ENCODE assay signal across 18 cellular contexts in genomic region chr18:3367491-3368091, GRCh38.
DNase-seq lines count a peak whose midpoint lies in the region; ATAC-seq, FAIRE-seq and TF ChIP-seq lines count a peak whose summit lies in the region.
"Had no signal": no experiment of that assay in that cellular context is flagged by ENCODE, and none has a peak within 500 bp of the region (broad histone marks: within the 10 kb centered on the region; RNA-seq: fewer than 3 reads in every experiment).

No MANE protein-coding gene starts in this region.

- peaks cover 24% of the 10 kb centered on the region for H3K4me1 ChIP-seq in GM23248 (ENCODE audit: insufficient read depth)
- H3K4me1 ChIP-seq in H1 (replicated peaks in 1 of 4; ENCODE audit: control insufficient read depth in 3 of 4, insufficient read depth in 4 of 4, low read length in 3 of 4) = no peaks in the 10 kb centered on the region
- H3K4me1 ChIP-seq in kidney (ENCODE audit: control insufficient read depth in 1 of 2, insufficient read depth in 1 of 2, low read depth in 1 of 2, low read length in 2 of 2) = peaks cover 0 to 7% of the 10 kb centered on the region in 2 donors
- H3K4me1 ChIP-seq in ovary (ENCODE audit: insufficient read depth) = no peaks in the 10 kb centered on the region
- H3K4me1 ChIP-seq: ascending aorta, BE2C, gastrocnemius medialis had no signal

- no peak overlapping the region for H4K8ac ChIP-seq in H1 (ENCODE audit: extremely low read depth, insufficient read depth, low read length)

- no peak for FAIRE-seq in H1 (lab: Jason Lieb, UNC)
- no peak for FAIRE-seq in kidney (lab: Jason Lieb, UNC)

- ATAC-seq in GM18502 (IDR thresholded peaks at IDR 0.05; ENCODE audit: poor library complexity, unreplicated experiment) (no peak), GM18907 (IDR thresholded peaks at IDR 0.05; ENCODE audit: unreplicated experiment) (no peak)
- ATAC-seq: gastrocnemius medialis had no signal

- no peaks in the 10 kb centered on the region for H3K9me3 ChIP-seq in GM23248 (ENCODE audit: low read depth)
- H3K9me3 ChIP-seq in H1 (ENCODE audit: insufficient read depth in 2 of 2, low read depth in 1 of 2, low read length in 1 of 2) = no peaks in the 10 kb centered on the region
- H3K9me3 ChIP-seq in kidney (ENCODE audit: control insufficient read depth in 1 of 2, low read length in 2 of 2) = no peaks in the 10 kb centered on the region
- H3K9me3 ChIP-seq in ovary = no peaks in the 10 kb centered on the region
- H3K9me3 ChIP-seq: ascending aorta, BE2C, gastrocnemius medialis had no signal

- H3K4me1 Mint-ChIP-seq in osteocyte (ENCODE audit: unreplicated experiment) = peaks cover 22% of the 10 kb centered on the region

- H4K91ac ChIP-seq in H1 (replicated peaks; ENCODE audit: insufficient read length, low read length) = peak overlapping the region; percentile 17

- no peak overlapping the region for H3K56ac ChIP-seq in H1 (replicated peaks; ENCODE audit: insufficient read length, low read depth, low read length)

- no peak overlapping the region for H2BK12ac ChIP-seq in H1 (ENCODE audit: low read depth, low read length)

- H2BK15ac ChIP-seq in H1 (ENCODE audit: low read length) = no peak overlapping the region

- H3K18ac ChIP-seq in H1 (ENCODE audit: extremely low read depth, low read length) = no peak overlapping the region

- H4K5ac ChIP-seq in H1 (ENCODE audit: insufficient read length, low read depth, low read length) = no peak overlapping the region

- no peak overlapping the region for H2BK5ac ChIP-seq in H1 (ENCODE audit: low read depth, low read length)

- H2BK20ac ChIP-seq in H1 (ENCODE audit: low read length) = no peak overlapping the region

- H3K4me3 ChIP-seq in GM23248 = peak overlapping the region; percentile 32
- no peak overlapping the region for H3K4me3 ChIP-seq in H1 (ENCODE audit: extremely low read depth in 1 of 4, insufficient read depth in 2 of 4, low read depth in 3 of 4, low read length in 4 of 4)
- H3K4me3 ChIP-seq in kidney (ENCODE audit: low read length in 2 of 2) = no peak overlapping the region
- H3K4me3 ChIP-seq in ovary = no peak overlapping the region
- H3K4me3 ChIP-seq: ascending aorta, gastrocnemius medialis had no signal

- no peak for TF ChIP-seq EP300 in H1 (IDR thresholded peaks at IDR 0.05; ENCODE audit: borderline replicate concordance in 1 of 2, low read depth in 2 of 2, low read length in 2 of 2)
- TF ChIP-seq EP300 in ovary (IDR thresholded peaks at IDR 0.05) = no peak

- in situ Hi-C loops in GM23248 (cut with MboI) = no loop called here

- intact Hi-C loops in kidney (cut with DNase I) (no loop called here), ovary (cut with DNase I) (loop anchor here in 1 of 4 donors (5.0 kb wide), 1 partner anchor 75 kb away; no protein-coding TSS in a partner anchor)

- 43 to 47% methylated on average over 5 of the region's 5 CpGs for WGBS in GM23248 (ENCODE audit: low coverage in 1 of 2, low lambda C conversion rate in 2 of 2, missing lambda C conversion rate in 2 of 2), 2 experiments
- 87% methylated on average over 5 of the region's 5 CpGs; no CpG with 5 or more reads in 1 of the 2 experiments for WGBS in H1 (ENCODE audit: extremely low coverage in 1 of 2, insufficient coverage in 1 of 2, insufficient read length in 1 of 2, insufficient replicate concordance in 2 of 2, low coverage in 1 of 2, low lambda C conversion rate in 2 of 2, missing lambda C conversion rate in 1 of 2), 2 experiments
- 55 to 58% (median 57%) methylated on average over 5 of the region's 5 CpGs for WGBS in ovary, 3 donors

- H3K4me3 Mint-ChIP-seq in osteocyte (ENCODE audit: unreplicated experiment) = no peak overlapping the region

- H3K9ac ChIP-seq in GM23248 = peak overlapping the region; percentile 55
- H3K9ac ChIP-seq in H1 (replicated peaks in 1 of 4; ENCODE audit: extremely low read depth in 1 of 4, low read depth in 3 of 4, low read length in 3 of 4) = no peak overlapping the region
- no peak overlapping the region for H3K9ac ChIP-seq in kidney (ENCODE audit: low read length in 2 of 2)

- H3K4me2 ChIP-seq in GM23248 (ENCODE audit: unreplicated experiment) (peak overlapping the region; percentile 80), H1 (ENCODE audit: insufficient read depth in 1 of 2, low read depth in 2 of 2, low read length in 2 of 2) (no peak overlapping the region)

- TF ChIP-seq POLR2A in H1 (IDR thresholded peaks at IDR 0.05; ENCODE audit: control extremely low read depth in 1 of 2, low read depth in 2 of 2, low read length in 2 of 2) (no peak), ovary (IDR thresholded peaks at IDR 0.05) (no peak)

- CTCF ChIA-PET in H1 (lab: Charles Lee; ENCODE audit: partially characterized antibody) = interaction anchor here (1.0 kb wide), 1 partner anchor 11 kb away, joined by 5 read pairs; no protein-coding TSS in a partner anchor

- no peaks in the 10 kb centered on the region for H3K79me2 ChIP-seq in GM23248 (ENCODE audit: insufficient read depth)
- no peaks in the 10 kb centered on the region for H3K79me2 ChIP-seq in H1 (ENCODE audit: control insufficient read depth in 1 of 2, insufficient read depth in 2 of 2, low read length in 2 of 2)

- peaks cover 15% of the 10 kb centered on the region; the same call in 1 of the 2 replicates for H3F3A ChIP-seq in GM23248 (ENCODE audit: insufficient read depth)

- H3K27ac Mint-ChIP-seq in osteocyte (ENCODE audit: unreplicated experiment) = peak overlapping the region; percentile 74

- H3K79me1 ChIP-seq in H1 (ENCODE audit: low read depth, low read length) = no peaks in the 10 kb centered on the region

- no peak overlapping the region for H3K23ac ChIP-seq in H1 (ENCODE audit: insufficient read length)

- peak overlapping the region; percentile 78 for H3K27ac ChIP-seq in GM23248
- no peak overlapping the region for H3K27ac ChIP-seq in H1 (ENCODE audit: low read depth, low read length)
- no peak overlapping the region for H3K27ac ChIP-seq in kidney (ENCODE audit: low read depth in 2 of 2, low read length in 2 of 2)
- no peak overlapping the region for H3K27ac ChIP-seq in ovary
- H3K27ac ChIP-seq: ascending aorta, gastrocnemius medialis, VCaP had no signal

- DNase-seq in GM23248 (peak; percentile 46), RPMI7951 (ENCODE audit: low read depth) (peak; percentile 46), H1 (ENCODE audit: low read depth in 1 of 2, low spot score in 2 of 2) (no peak), osteocyte (ENCODE audit: extremely low spot score, unreplicated experiment) (no peak), kidney (no peak), ovary (no peak)
- DNase-seq: activated CD8-positive, alpha-beta memory T cell treated with anti-CD3 and anti-CD28 coated beads for 24 hours; BE2C; DMS53; gastrocnemius medialis; NCI-H1048; occipital lobe; stimulated activated CD4-positive, alpha-beta T cell treated with anti-CD3 and anti-CD28 coated beads, Interleukin-12 subunit alpha, Interleukin-12 subunit beta, amount 100 ng/mL, for 4 hours; substantia nigra had no signal

- H4K20me1 ChIP-seq in GM23248 (ENCODE audit: insufficient read depth) (no peaks in the 10 kb centered on the region), H1 (replicated peaks in 1 of 2; ENCODE audit: control insufficient read depth in 1 of 2, insufficient read depth in 2 of 2, low read length in 2 of 2) (no peaks in the 10 kb centered on the region)

- no peaks in the 10 kb centered on the region for H3K9me2 ChIP-seq in GM23248 (ENCODE audit: insufficient read depth)

- no peak overlapping the region for H2AK5ac ChIP-seq in H1 (ENCODE audit: low read depth, low read length)

- no peaks in the 10 kb centered on the region for H3K23me2 ChIP-seq in H1 (ENCODE audit: low read depth, low read length)

- no peak overlapping the region for H3K4ac ChIP-seq in H1 (replicated peaks; ENCODE audit: insufficient read length, low read depth, low read length)

- H3K27me3 ChIP-seq in GM23248 (replicated peaks; ENCODE audit: insufficient read depth) (no peaks in the 10 kb centered on the region), H1 (replicated peaks in 1 of 4; ENCODE audit: control insufficient read depth in 3 of 4, extremely low read depth in 1 of 4, insufficient read depth in 3 of 4, low read length in 3 of 4) (no peaks in the 10 kb centered on the region), ovary (no peaks in the 10 kb centered on the region)
- H3K27me3 ChIP-seq: ascending aorta, BE2C, gastrocnemius medialis had no signal

- H2AFZ ChIP-seq in GM23248 (no peak overlapping the region; the same call in 1 of the 2 replicates), H1 (ENCODE audit: low read length) (no peak overlapping the region)

- H3K36me3 ChIP-seq in GM23248 (ENCODE audit: low read depth) (no peaks in the 10 kb centered on the region), H1 (ENCODE audit: control insufficient read depth in 2 of 4, insufficient read depth in 4 of 4, low read length in 3 of 4) (no peaks in the 10 kb centered on the region), kidney (ENCODE audit: control insufficient read depth in 1 of 2, insufficient read depth in 2 of 2, low read length in 2 of 2) (no peaks in the 10 kb centered on the region), ovary (no peaks in the 10 kb centered on the region)
- H3K36me3 ChIP-seq: ascending aorta, BE2C, gastrocnemius medialis had no signal

- peaks cover 4% of the 10 kb centered on the region for H3K36me3 Mint-ChIP-seq in osteocyte (ENCODE audit: unreplicated experiment)

- H3K27me3 Mint-ChIP-seq in osteocyte (ENCODE audit: unreplicated experiment) = no peaks in the 10 kb centered on the region

- H2BK120ac ChIP-seq in H1 (replicated peaks; ENCODE audit: low read depth, low read length) = no peak overlapping the region

- TF ChIP-seq CTCF in H1 (IDR thresholded peaks at IDR 0.05; ENCODE audit: control extremely low read depth in 1 of 3, insufficient read depth in 1 of 3, low read depth in 1 of 3, low read length in 3 of 3) (no peak), osteocyte (IDR thresholded peaks at IDR 0.05) (peak; percentile 9), kidney (IDR thresholded peaks at IDR 0.05; ENCODE audit: borderline replicate concordance, extremely low read depth, insufficient read depth) (no peak), ovary (IDR thresholded peaks at IDR 0.05) (no peak)

- no peak for TF ChIP-seq RAD21 in H1 (IDR thresholded peaks at IDR 0.05 in 1 of 2, conservative IDR thresholded peaks at IDR 0.05 in 1 of 2; ENCODE audit: low read depth in 2 of 2, low read length in 2 of 2)

- H3K14ac ChIP-seq in H1 (ENCODE audit: insufficient read length) = no peak overlapping the region

- POLR2A ChIA-PET in H1 (lab: Charles Lee; ENCODE audit: partially characterized antibody) = no interaction called here

- peaks cover 6% of the 10 kb centered on the region for H3K9me3 Mint-ChIP-seq in osteocyte (ENCODE audit: unreplicated experiment)

TF ChIP-seq in H1, 55 proteins besides CTCF, POLR2A, EP300 and RAD21 (continues in another document):
- TF ChIP-seq USF2 (IDR thresholded peaks at IDR 0.05; ENCODE audit: low read length) = no peak
- TF ChIP-seq CREB1 (IDR thresholded peaks at IDR 0.05) = no peak

Comparison
In these comparisons a context has a peak if more than half of its experiments do, and no peak if none do; other contexts are left out.
1. DNase-seq: peak in GM23248 (single experiment) and RPMI7951 (single experiment); none in H1 (0 of 2), osteocyte (single experiment), kidney (single experiment) and ovary (0 of 5).